Comparison of ENCODE assay signal across 8 cellular contexts in genomic region chr1:229227298-229227919, GRCh38. TPM values are rescaled to one million over a fixed set of nuclear protein-coding genes. Genes with fewer than 3 reads are reported as not detected.
DNase-seq lines count a peak whose midpoint lies in the region; ATAC-seq and TF ChIP-seq lines count a peak whose summit lies in the region.

No MANE protein-coding gene starts in this region.

- H3K4me1 ChIP-seq in body of pancreas: peaks cover 62% of the 10 kb centered on the region

- no peaks in the 10 kb centered on the region for H3K36me3 ChIP-seq in body of pancreas (replicated peaks in 1 of 2; ENCODE audit: insufficient read depth in 1 of 2, low read depth in 2 of 2)

- no peak for TF ChIP-seq POLR2A in body of pancreas (IDR thresholded peaks at IDR 0.05)

- intact Hi-C loops in body of pancreas (cut with DNase I): no loop called here

- in situ Hi-C loops in ACHN (cut with HindIII; ENCODE audit: low pct_ligation_motif_present, low pct_unique_long_range_greater_than_20kb, low sequenced_read_pairs): no loop called here

- H3K4me3 ChIP-seq in body of pancreas: no peak overlapping the region

- ATAC-seq in GM21723 (IDR thresholded peaks at IDR 0.05; ENCODE audit: unreplicated experiment) (peak; percentile 45), body of pancreas (peak; percentile 28), HG02588 (IDR thresholded peaks at IDR 0.05; ENCODE audit: unreplicated experiment) (no peak)

- DNase-seq in ACHN: peak; percentile 72
- DNase-seq in NCI-H2196 (lab: John Stamatoyannopoulos, UW; ENCODE audit: unreplicated experiment): peak; percentile 87
- DNase-seq in body of pancreas: peak; percentile 81 to 86 (median 84)
- peak; percentile 93 for DNase-seq in inferior parietal cortex (ENCODE audit: extremely low spot score)
- DNase-seq in stimulated activated CD4-positive, alpha-beta T cell treated with anti-CD3 and anti-CD28 coated beads, Interleukin-1b, Interleukin-23, amount 100 ng/mL, for 24 hours (ENCODE audit: low read depth in 4 of 4, low spot score in 1 of 4): peak; percentile 57 to 75 (median 67)

- WGBS in body of pancreas, 2 donors: 8 to 10% methylated on average over 14 to 15 of the region's 15 CpGs

- no peaks in the 10 kb centered on the region for H3K9me3 ChIP-seq in body of pancreas

- no peaks in the 10 kb centered on the region for H3K27me3 ChIP-seq in body of pancreas

- peak; percentile 93 for TF ChIP-seq CTCF in VCaP (conservative IDR thresholded peaks at IDR 0.05)
- peak; percentile 65 to 86 (median 81) for TF ChIP-seq CTCF in body of pancreas (IDR thresholded peaks at IDR 0.05)

- H3K27ac ChIP-seq in VCaP (peak overlapping the region; percentile 25; the same call in 1 of the 2 replicates), body of pancreas (no peak overlapping the region)

RNA-seq across cellular contexts. Expression of gene RAB4A, which starts 43.5 kb away (rescaled TPM):
- 10 to 100 TPM; 12.5 to 69.0 TPM for total RNA-seq in body of pancreas
